Comparison of ENCODE assay signal across 30 cellular contexts in the genomic region with DNA sequence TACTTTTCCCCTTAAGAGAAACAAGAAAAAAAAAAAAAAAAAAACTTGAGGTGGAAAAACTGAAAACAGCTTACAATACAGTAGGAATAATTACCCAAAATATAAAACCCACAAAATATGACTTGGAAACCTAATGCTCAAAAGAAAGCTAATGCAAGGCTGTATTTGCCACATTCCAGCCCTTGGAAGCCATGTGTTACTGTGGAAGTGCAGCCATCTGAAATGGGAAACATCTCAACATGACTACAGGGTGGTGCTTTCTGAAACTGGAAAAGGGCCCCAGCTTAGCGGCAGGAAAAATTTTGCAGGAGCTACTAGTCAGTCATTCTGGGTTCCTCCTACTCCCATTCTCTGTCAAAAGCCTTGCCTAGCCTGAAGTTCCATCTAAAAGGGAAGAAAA.
"Had no signal": no experiment of that assay in that cellular context is flagged by ENCODE, and none has a peak within 500 bp of the region (broad histone marks: within the 10 kb centered on the region; RNA-seq: fewer than 3 reads in every experiment).

No MANE protein-coding gene starts in this region.

- H3K27me3 Mint-ChIP-seq: activated CD4-positive, alpha-beta T cell treated with anti-CD3 and anti-CD28 coated beads for 36 hours; activated CD4-positive, alpha-beta T cell treated with anti-CD3 and anti-CD28 coated beads, Interleukin-2, amount 10 ng/mL, durations not matched to agents 7 days and 5 days; activated naive CD4-positive, alpha-beta T cell treated with anti-CD3 and anti-CD28 coated beads, Interleukin-2, amount 10 ng/mL, durations not matched to agents 7 days and 5 days; activated naive CD8-positive, alpha-beta T cell; activated naive CD8-positive, alpha-beta T cell treated with anti-CD3 and anti-CD28 coated beads, Interleukin-2, amount 50 U/mL, for 24 hours; activated T-cell treated with anti-CD3 and anti-CD28 coated beads, Interleukin-2, amount 50 U/mL, for 24 hours; brain had no signal

- H3K4me3 Mint-ChIP-seq: activated CD4-positive, alpha-beta T cell treated with anti-CD3 and anti-CD28 coated beads for 36 hours; activated CD4-positive, alpha-beta T cell treated with anti-CD3 and anti-CD28 coated beads, Interleukin-2, amount 10 ng/mL, durations not matched to agents 7 days and 5 days; activated CD8-positive, alpha-beta T cell treated with anti-CD3 and anti-CD28 coated beads, Interleukin-2, amount 10 ng/mL, durations not matched to agents 7 days and 5 days; activated naive CD4-positive, alpha-beta T cell treated with anti-CD3 and anti-CD28 coated beads, Interleukin-2, amount 10 ng/mL, durations not matched to agents 7 days and 5 days; activated naive CD8-positive, alpha-beta T cell; activated naive CD8-positive, alpha-beta T cell treated with anti-CD3 and anti-CD28 coated beads, Interleukin-2, amount 50 U/mL, for 24 hours; activated T-cell treated with anti-CD3 and anti-CD28 coated beads, Interleukin-2, amount 50 U/mL, for 24 hours; brain; T-helper 1 cell treated with Interleukin-12 subunit alpha and Interleukin-12 subunit beta and Interleukin-4 antibody, amounts not matched to agents 30 μg/mL and 1 μg/mL, for 36 hours; T-helper 2 cell treated with Interferon-gamma antibody and Interleukin-4, amounts not matched to agents 5 μg/mL and 100 μg/mL, for 36 hours had no signal

- H3K27me3 ChIP-seq: Peyer's patch, SJSA1 had no signal

- H3K4me1 Mint-ChIP-seq: activated CD4-positive, alpha-beta T cell treated with anti-CD3 and anti-CD28 coated beads for 36 hours; activated naive CD4-positive, alpha-beta T cell treated with anti-CD3 and anti-CD28 coated beads, Interleukin-2, amount 10 ng/mL, durations not matched to agents 7 days and 5 days; brain had no signal

- H3K4me1 ChIP-seq: Peyer's patch, SJSA1 had no signal

- H3K27ac Mint-ChIP-seq: activated CD4-positive, alpha-beta T cell treated with anti-CD3 and anti-CD28 coated beads for 36 hours; activated CD4-positive, alpha-beta T cell treated with anti-CD3 and anti-CD28 coated beads, Interleukin-2, amount 10 ng/mL, durations not matched to agents 7 days and 5 days; activated CD8-positive, alpha-beta T cell treated with anti-CD3 and anti-CD28 coated beads, Interleukin-2, amount 10 ng/mL, durations not matched to agents 7 days and 5 days; activated naive CD4-positive, alpha-beta T cell treated with anti-CD3 and anti-CD28 coated beads, Interleukin-2, amount 10 ng/mL, durations not matched to agents 7 days and 5 days; activated naive CD8-positive, alpha-beta T cell; activated naive CD8-positive, alpha-beta T cell treated with anti-CD3 and anti-CD28 coated beads, Interleukin-2, amount 50 U/mL, for 24 hours; activated T-cell treated with anti-CD3 and anti-CD28 coated beads, Interleukin-2, amount 50 U/mL, for 24 hours; T-helper 1 cell treated with Interleukin-12 subunit alpha and Interleukin-12 subunit beta and Interleukin-4 antibody, amounts not matched to agents 30 μg/mL and 1 μg/mL, for 36 hours; T-helper 2 cell treated with Interferon-gamma antibody and Interleukin-4, amounts not matched to agents 5 μg/mL and 100 μg/mL, for 36 hours had no signal

- FAIRE-seq: bronchial epithelial cell, TTC549 had no signal

- H3K4me3 ChIP-seq: Peyer's patch, SJSA1 had no signal

- DNase-seq: activated CD4-positive, alpha-beta T cell treated with anti-CD3 and anti-CD28 coated beads for 36 hours; activated CD4-positive, alpha-beta T cell treated with anti-CD3 and anti-CD28 coated beads, Interleukin-2, amount 10 ng/mL, durations not matched to agents 7 days and 5 days; activated CD4-positive, alpha-beta T cell treated with anti-CD3 and anti-CD28 coated beads, Interleukin-2, amount 50 U/mL, for 48 hours; activated CD8-positive, alpha-beta T cell treated with anti-CD3 and anti-CD28 coated beads, Interleukin-2, amount 10 ng/mL, durations not matched to agents 7 days and 5 days; activated effector memory CD4-positive, alpha-beta T cell treated with Interleukin-2 at 50 U/mL for 16 hours; activated naive CD4-positive, alpha-beta T cell treated with anti-CD3 and anti-CD28 coated beads, Interleukin-2, amount 10 ng/mL, durations not matched to agents 7 days and 5 days; activated naive CD8-positive, alpha-beta T cell treated with anti-CD3 and anti-CD28 coated beads, Interleukin-2, amount 50 U/mL, for 24 hours; activated T-cell treated with anti-CD3 and anti-CD28 coated beads, Interleukin-2, amount 50 U/mL, for 24 hours; anterior cingulate cortex; Karpas-422; NCI-H1105 treated with DMSO at 0.1 percent for 48 hours; NCI-H1436; NCI-H1694; NCI-H1930; NCI-H2081 treated with DMSO at 0.1 percent for 48 hours; NCI-H226; NCI-H524 treated with DMSO at 0.1 percent for 48 hours; NK-92 treated with Interleukin-12 subunit alpha and Interleukin-12 subunit beta, amount 100 ng/mL, for 24 hours; PC-3; Peyer's patch; RPMI8226; SHP77 treated with DMSO at 0.1 percent for 48 hours; SK-N-SH had no signal

- H3K27ac ChIP-seq: Peyer's patch, SJSA1 had no signal

- H3K9me3 Mint-ChIP-seq: activated CD4-positive, alpha-beta T cell treated with anti-CD3 and anti-CD28 coated beads, Interleukin-2, amount 10 ng/mL, durations not matched to agents 7 days and 5 days; activated naive CD4-positive, alpha-beta T cell treated with anti-CD3 and anti-CD28 coated beads, Interleukin-2, amount 10 ng/mL, durations not matched to agents 7 days and 5 days; activated naive CD8-positive, alpha-beta T cell treated with anti-CD3 and anti-CD28 coated beads, Interleukin-2, amount 50 U/mL, for 24 hours; activated T-cell treated with anti-CD3 and anti-CD28 coated beads, Interleukin-2, amount 50 U/mL, for 24 hours; brain; T-helper 1 cell treated with Interleukin-12 subunit alpha and Interleukin-12 subunit beta and Interleukin-4 antibody, amounts not matched to agents 30 μg/mL and 1 μg/mL, for 36 hours; T-helper 2 cell treated with Interferon-gamma antibody and Interleukin-4, amounts not matched to agents 5 μg/mL and 100 μg/mL, for 36 hours had no signal

- H3K9me3 ChIP-seq: Peyer's patch, SJSA1, SK-N-SH had no signal
